Comparison of ENCODE assay signal across 1 cellular context in genomic region chr20:47283411-47283810, GRCh38.
TF ChIP-seq lines count a peak whose summit lies in the region.

No MANE protein-coding gene starts in this region.

TF ChIP-seq in GM23338, 12 proteins besides CTCF, POLR2A, EP300 and RAD21:
- no peak for TF ChIP-seq ZNF462 (CRISPR knock-in tag; IDR thresholded peaks at IDR 0.05)
- TF ChIP-seq NANOG (IDR thresholded peaks at IDR 0.05; ENCODE audit: borderline replicate concordance): no peak
- no peak for TF ChIP-seq CREB1 (CRISPR knock-in tag; IDR thresholded peaks at IDR 0.05; ENCODE audit: low read depth)
- no peak for TF ChIP-seq REST (IDR thresholded peaks at IDR 0.05; ENCODE audit: unreplicated experiment)
TF ChIP-seq in GM23338: peak in this region for 0.
